ENCODE assay signal across 31 cellular contexts in genomic region chr7:101668726-101669125, GRCh38. TPM values are rescaled to one million over a fixed set of nuclear protein-coding genes. Genes with fewer than 3 reads are reported as not detected.
"Had no signal": no experiment of that assay in that cellular context is flagged by ENCODE, and none has a peak within 500 bp of the region (broad histone marks: within the 10 kb centered on the region; RNA-seq: fewer than 3 reads in every experiment).

No MANE protein-coding gene starts in this region.

- H3K36me3 ChIP-seq: colonic mucosa, esophagus squamous epithelium, gastrocnemius medialis, heart right ventricle, left lung, lower lobe of right lung had no signal

- DNase-seq: colonic mucosa; cortex of kidney; effector CD8-positive, alpha-beta T cell; effector memory CD8-positive, alpha-beta T cell; endodermal cell; esophagus squamous epithelium; foreskin fibroblast; foreskin melanocyte; gastrocnemius medialis; glutamatergic neuron; head of caudate nucleus; heart right ventricle; hippocampal formation; left cardiac atrium; left lung; left ventricle myocardium superior; lower lobe of right lung; mesenchymal stem cell; naive B cell had no signal

- H3K4me3 Mint-ChIP-seq: dendritic cell treated with granulocyte-macrophage colony-stimulating factor and Interleukin-4, amounts not matched to agents 40 ng/mL and 50 ng/mL, for 4 days; effector memory CD8-positive, alpha-beta T cell; endodermal cell; mesothelial cell of epicardium; naive B cell had no signal

- H3K4me3 ChIP-seq: colonic mucosa, esophagus squamous epithelium, gastrocnemius medialis, heart right ventricle, left lung, lower lobe of right lung, mucosa of descending colon had no signal

- H3K9me3 Mint-ChIP-seq: effector memory CD8-positive, alpha-beta T cell had no signal

- ATAC-seq: effector memory CD8-positive, alpha-beta T cell; esophagus mucosa; gastrocnemius medialis; heart right ventricle; left cardiac atrium; left lung; left ventricle myocardium superior; lower lobe of right lung had no signal

- H3K4me1 Mint-ChIP-seq: naive B cell had no signal

- H3K4me1 ChIP-seq: colonic mucosa, esophagus squamous epithelium, left lung, lower lobe of right lung had no signal

- H3K27ac Mint-ChIP-seq: dendritic cell treated with granulocyte-macrophage colony-stimulating factor and Interleukin-4, amounts not matched to agents 40 ng/mL and 50 ng/mL, for 4 days; effector memory CD8-positive, alpha-beta T cell; endodermal cell; mesothelial cell of epicardium; naive B cell had no signal

- H3K9me3 ChIP-seq: colonic mucosa, gastrocnemius medialis, lower lobe of right lung, mucosa of descending colon had no signal

- H3K27me3 ChIP-seq: colonic mucosa, esophagus squamous epithelium, gastrocnemius medialis, left lung had no signal

- H3K36me3 Mint-ChIP-seq: mesothelial cell of epicardium had no signal

- H3K27ac ChIP-seq: colonic mucosa, epithelial cell of prostate, esophagus squamous epithelium, gastrocnemius medialis, heart right ventricle, left lung, lower lobe of right lung had no signal

RNA-seq across cellular contexts. Expression of gene MYL10, which starts 39.6 kb away (rescaled TPM):
- total RNA-seq: colonic mucosa, dermis microvascular lymphatic vessel endothelial cell, endodermal cell, esophagus mucosa, esophagus squamous epithelium, glomerular endothelial cell, heart right ventricle, kidney epithelial cell, left cardiac atrium, left lung, left ventricle myocardium superior, lower leg skin, lower lobe of right lung, lung microvascular endothelial cell, mesenteric fat pad, mesothelial cell of epicardium, mucosa of descending colon, myocyte had no signal
